9 cellular contexts compared by ENCODE assay signal in genomic region chr15:64070965-64071851, GRCh38. TPM values are rescaled to one million over a fixed set of nuclear protein-coding genes. Genes with fewer than 3 reads are reported as not detected.
DNase-seq lines count a peak whose midpoint lies in the region; ATAC-seq and TF ChIP-seq lines count a peak whose summit lies in the region.
"Had no signal": no experiment of that assay in that cellular context is flagged by ENCODE, and none has a peak within 500 bp of the region (broad histone marks: within the 10 kb centered on the region; RNA-seq: fewer than 3 reads in every experiment).

No MANE protein-coding gene starts in this region.

- H3K9ac ChIP-seq in rectal smooth muscle tissue (ENCODE audit: low read length): no peak overlapping the region

- H3K27me3 ChIP-seq in rectal smooth muscle tissue (ENCODE audit: control insufficient read depth, insufficient read depth, low read length): no peaks in the 10 kb centered on the region

- peaks cover 7% of the 10 kb centered on the region for H3K36me3 ChIP-seq in rectal smooth muscle tissue (ENCODE audit: control insufficient read depth, insufficient read depth, low read length)

- H3K27ac ChIP-seq in rectal smooth muscle tissue (ENCODE audit: low read depth, low read length): peak overlapping the region; percentile 69

- peaks cover 10% of the 10 kb centered on the region for H3K36me3 Mint-ChIP-seq in natural killer cell treated with Interleukin-12 subunit alpha and Interleukin-12 subunit beta and Interleukin-15 and Interleukin-18, amount 100 ng/mL, for 72 hours

- H3K4me1 ChIP-seq in rectal smooth muscle tissue (ENCODE audit: control insufficient read depth, insufficient read depth, low read length): peaks cover 12% of the 10 kb centered on the region

- ATAC-seq in SK-N-SH treated with all-trans-retinoic acid at 6 μM for 48 hours: peak; percentile 79
- ATAC-seq in natural killer cell treated with Interleukin-12 subunit alpha and Interleukin-12 subunit beta and Interleukin-15 and Interleukin-18, amount 100 ng/mL, for 72 hours: no peak

- no peaks in the 10 kb centered on the region for H3K27me3 Mint-ChIP-seq in natural killer cell treated with Interleukin-12 subunit alpha and Interleukin-12 subunit beta and Interleukin-15 and Interleukin-18, amount 100 ng/mL, for 72 hours

- H3K27ac Mint-ChIP-seq in natural killer cell treated with Interleukin-12 subunit alpha and Interleukin-12 subunit beta and Interleukin-15 and Interleukin-18, amount 100 ng/mL, for 72 hours: no peak overlapping the region

- DNase-seq in COLO829 (ENCODE audit: low spot score) (peak; percentile 66), glomerular endothelial cell (ENCODE audit: extremely low read depth, low read depth, low spot score) (peak; percentile 68), NCI-H1417 (lab: John Stamatoyannopoulos, UW) (no peak), retina (no peak)
- no peak for DNase-seq in natural killer cell treated with Interleukin-12 subunit alpha and Interleukin-12 subunit beta and Interleukin-15 and Interleukin-18, amount 100 ng/mL, for 72 hours (ENCODE audit: low spot score)
- DNase-seq in stimulated activated CD8-positive, alpha-beta memory T cell treated with anti-CD3 and anti-CD28 coated beads, Interleukin-4, amount 100 ng/mL, for 48 hours: no peak
- DNase-seq: NCI-H526 had no signal

- H3K4me3 ChIP-seq in rectal smooth muscle tissue (ENCODE audit: low read length): no peak overlapping the region

- no peak overlapping the region for H3K4me3 Mint-ChIP-seq in natural killer cell treated with Interleukin-12 subunit alpha and Interleukin-12 subunit beta and Interleukin-15 and Interleukin-18, amount 100 ng/mL, for 72 hours

- H3K4me1 Mint-ChIP-seq in natural killer cell treated with Interleukin-12 subunit alpha and Interleukin-12 subunit beta and Interleukin-15 and Interleukin-18, amount 100 ng/mL, for 72 hours (ENCODE audit: low read depth in 2 of 2): peaks cover 10 to 11% of the 10 kb centered on the region in 2 donors

- no peaks in the 10 kb centered on the region for H3K9me3 Mint-ChIP-seq in natural killer cell treated with Interleukin-12 subunit alpha and Interleukin-12 subunit beta and Interleukin-15 and Interleukin-18, amount 100 ng/mL, for 72 hours

TF ChIP-seq in SK-N-SH treated with all-trans-retinoic acid at 6 μM for 48 hours, 23 proteins besides CTCF, POLR2A, EP300 and RAD21:
- no peak for TF ChIP-seq CSDC2 (CRISPR knock-in tag; IDR thresholded peaks at IDR 0.05)
- no peak for TF ChIP-seq BACH2 (CRISPR knock-in tag; IDR thresholded peaks at IDR 0.05; ENCODE audit: borderline replicate concordance)
- no peak for TF ChIP-seq POU6F1 (CRISPR knock-in tag; IDR thresholded peaks at IDR 0.05; ENCODE audit: borderline replicate concordance, low read depth)
- no peak for TF ChIP-seq SNAI2 (CRISPR knock-in tag; IDR thresholded peaks at IDR 0.05)
- no peak for TF ChIP-seq ZNF8 (CRISPR knock-in tag; IDR thresholded peaks at IDR 0.05)
- TF ChIP-seq TSHZ2 (CRISPR knock-in tag; IDR thresholded peaks at IDR 0.05): no peak
- TF ChIP-seq ESRRG (CRISPR knock-in tag; IDR thresholded peaks at IDR 0.05): no peak
- no peak for TF ChIP-seq ZFP3 (CRISPR knock-in tag; IDR thresholded peaks at IDR 0.05)
- no peak for TF ChIP-seq CREB5 (CRISPR knock-in tag; IDR thresholded peaks at IDR 0.05; ENCODE audit: low read depth)
- no peak for TF ChIP-seq PPARA (CRISPR knock-in tag; IDR thresholded peaks at IDR 0.05; ENCODE audit: borderline replicate concordance)
- TF ChIP-seq OSR1 (CRISPR knock-in tag; IDR thresholded peaks at IDR 0.05): no peak

RNA-seq across cellular contexts. Expression of gene CIAO2A, which starts 22.4 kb away (rescaled TPM):
- total RNA-seq in glomerular endothelial cell: 45.4 and 65.0 TPM in 2 replicates
- 10 to 100 TPM; 55.7 to 65.4 TPM for total RNA-seq in natural killer cell treated with Interleukin-12 subunit alpha and Interleukin-12 subunit beta and Interleukin-15 and Interleukin-18, amount 100 ng/mL, for 72 hours

RNA-seq across cellular contexts. Expression of gene SNX1, which starts 24.6 kb away (rescaled TPM):
- total RNA-seq in glomerular endothelial cell: 47.8 and 66.6 TPM in 2 replicates
- total RNA-seq in natural killer cell treated with Interleukin-12 subunit alpha and Interleukin-12 subunit beta and Interleukin-15 and Interleukin-18, amount 100 ng/mL, for 72 hours: 100 to 1,000 TPM; 119 to 132 TPM

RNA-seq across cellular contexts. Expression of gene DAPK2, which starts 24.9 kb away (rescaled TPM):
- 3.0 and 22.3 TPM in 2 replicates for total RNA-seq in glomerular endothelial cell
- 1 to 10 TPM in 1 of 2 donors, under 1 TPM in 1; 0.76 to 8.1 TPM for total RNA-seq in natural killer cell treated with Interleukin-12 subunit alpha and Interleukin-12 subunit beta and Interleukin-15 and Interleukin-18, amount 100 ng/mL, for 72 hours

Comparison
In these comparisons a context has a peak if more than half of its experiments do, and no peak if none do; other contexts are left out.
1. DNase-seq: peak in COLO829 (single experiment) and glomerular endothelial cell (single experiment); none in natural killer cell treated with Interleukin-12 subunit alpha and Interleukin-12 subunit beta and Interleukin-15 and Interleukin-18, amount 100 ng/mL, for 72 hours (single experiment), stimulated activated CD8-positive, alpha-beta memory T cell treated with anti-CD3 and anti-CD28 coated beads, Interleukin-4, amount 100 ng/mL, for 48 hours (single experiment), NCI-H1417 (0 of 3) and retina (single experiment).